Comparison of ENCODE assay signal across 8 cellular contexts in genomic region chr9:29212590-29213373, GRCh38. TPM values are rescaled to one million over a fixed set of nuclear protein-coding genes. Genes with fewer than 3 reads are reported as not detected.
DNase-seq lines count a peak whose midpoint lies in the region; ATAC-seq lines count a peak whose summit lies in the region.

No MANE protein-coding gene starts in this region.

- ATAC-seq in GM21619 (IDR thresholded peaks at IDR 0.05; ENCODE audit: unreplicated experiment) (no peak), HG03378 (IDR thresholded peaks at IDR 0.05; ENCODE audit: unreplicated experiment) (no peak)

- H3K4me1 ChIP-seq in iPS DF 6.9 (ENCODE audit: control insufficient read depth, insufficient read depth, low read length) (no peaks in the 10 kb centered on the region), skeletal muscle tissue (ENCODE audit: control insufficient read depth in 3 of 3, insufficient read depth in 3 of 3, low read length in 3 of 3) (peaks cover 4 to 9% (median 5%) of the 10 kb centered on the region in 3 donors)

- H3K4me3 ChIP-seq in iPS DF 6.9 (ENCODE audit: low read length), result peak overlapping the region; percentile 58; the same call in 1 of the 2 replicates
- H3K4me3 ChIP-seq in skeletal muscle tissue (ENCODE audit: low read length in 3 of 3), result peak overlapping the region in 2 of 3 donors; percentile 1 to 30

- H3K27me3 ChIP-seq in iPS DF 6.9 (ENCODE audit: control insufficient read depth, insufficient read depth, low read length) (peaks cover 4% of the 10 kb centered on the region; the same call in 1 of the 2 replicates), skeletal muscle tissue (ENCODE audit: control insufficient read depth in 3 of 3, insufficient read depth in 3 of 3, low read length in 3 of 3) (peaks cover 37 to 47% (median 40%) of the 10 kb centered on the region in 3 donors)

- H3K9me3 ChIP-seq in iPS DF 6.9 (ENCODE audit: control insufficient read depth, insufficient read depth, low read length) (no peaks in the 10 kb centered on the region), skeletal muscle tissue (ENCODE audit: control insufficient read depth in 3 of 3, low read length in 3 of 3) (no peaks in the 10 kb centered on the region)

- no CpG with 5 or more reads among the region's 33 CpGs for WGBS in iPS DF 6.9 (ENCODE audit: insufficient coverage, insufficient read length)

- in situ Hi-C loops in SK-MEL-5 (cut with HindIII; ENCODE audit: low pct_unique_long_range_greater_than_20kb, low sequenced_read_pairs), result no loop called here

- H3K36me3 ChIP-seq in iPS DF 6.9 (ENCODE audit: control insufficient read depth, insufficient read depth, low read length) (no peaks in the 10 kb centered on the region), skeletal muscle tissue (ENCODE audit: control insufficient read depth in 3 of 3, insufficient read depth in 3 of 3, low read length in 3 of 3) (no peaks in the 10 kb centered on the region)

- no peak overlapping the region for H3K9ac ChIP-seq in skeletal muscle tissue (ENCODE audit: low read depth in 1 of 3, low read length in 3 of 3)

- DNase-seq in A172 (ENCODE audit: low spot score) (peak; percentile 27), GOT3 (lab: John Stamatoyannopoulos, UW) (peak; percentile 0), SK-MEL-5 (ENCODE audit: low read depth, low spot score) (peak; percentile 27), iPS DF 6.9 (ENCODE audit: low read depth, low spot score) (peak; percentile 5), NCI-H226 (no peak)

- no peak overlapping the region for H3K27ac ChIP-seq in iPS DF 6.9 (ENCODE audit: low read length)
- H3K27ac ChIP-seq in skeletal muscle tissue (ENCODE audit: low read depth, low read length), result no peak overlapping the region

RNA-seq across cellular contexts. Expression of gene LINGO2, which starts 0.6 kb away (rescaled TPM):
- total RNA-seq in A172 (2014; rRNA removed; shearing (Covaris generic)), result 0.72 and 0.90 TPM in 2 replicates
- 0.29 and 0.45 TPM in 2 replicates for total RNA-seq in SK-MEL-5 (2014; rRNA removed; shearing (Covaris generic))
- 0.44 and 0.51 TPM in 2 replicates for polyA plus RNA-seq in SK-MEL-5 (2015; cell fraction: cytosol; rRNA removed)
- 0.79 TPM in 2 replicates for polyA plus RNA-seq in SK-MEL-5 (2015; cell fraction: nucleus; rRNA removed)
- total RNA-seq in skeletal muscle tissue, result 1.0 TPM
